ENCODE assay signal across 9 cellular contexts in genomic region chr6:24646771-24647170, GRCh38. TPM values are rescaled to one million over a fixed set of nuclear protein-coding genes. Genes with fewer than 3 reads are reported as not detected.
DNase-seq lines count a peak whose midpoint lies in the region; ATAC-seq, FAIRE-seq and TF ChIP-seq lines count a peak whose summit lies in the region.
"Had no signal": no experiment of that assay in that cellular context is flagged by ENCODE, and none has a peak within 500 bp of the region (broad histone marks: within the 10 kb centered on the region; RNA-seq: fewer than 3 reads in every experiment).

No MANE protein-coding gene starts in this region.

- no peaks in the 10 kb centered on the region for H3K9me3 Mint-ChIP-seq in CD4-positive, CD25-positive, alpha-beta regulatory T cell
- H3K9me3 Mint-ChIP-seq in activated T-helper 1 cell treated with anti-CD3 and anti-CD28 coated beads, Interleukin-12 subunit alpha, Interleukin-12 subunit beta, Interleukin-2, Interleukin-4 antibody, amounts not matched to agents 30 ng/mL and 10 ng/mL and 1 ng/mL, durations not matched to agents 14 hours and 24 hours and 36 hours = no peaks in the 10 kb centered on the region

- peak overlapping the region; percentile 82 to 90 (median 87) for H3K4me3 Mint-ChIP-seq in CD4-positive, CD25-positive, alpha-beta regulatory T cell
- H3K4me3 Mint-ChIP-seq in activated T-helper 1 cell treated with anti-CD3 and anti-CD28 coated beads, Interleukin-12 subunit alpha, Interleukin-12 subunit beta, Interleukin-2, Interleukin-4 antibody, amounts not matched to agents 30 ng/mL and 10 ng/mL and 1 ng/mL, durations not matched to agents 14 hours and 24 hours and 36 hours = peak overlapping the region; percentile 86

- BruUV-seq in HCT116 (replicated peaks; lab: Mats Ljungman, UMichigan) = no TSS peak

- peaks cover 6% of the 10 kb centered on the region for H3K36me3 Mint-ChIP-seq in CD4-positive, CD25-positive, alpha-beta regulatory T cell
- H3K36me3 Mint-ChIP-seq in activated T-helper 1 cell treated with anti-CD3 and anti-CD28 coated beads, Interleukin-12 subunit alpha, Interleukin-12 subunit beta, Interleukin-2, Interleukin-4 antibody, amounts not matched to agents 30 ng/mL and 10 ng/mL and 1 ng/mL, durations not matched to agents 14 hours and 24 hours and 36 hours (ENCODE audit: low read depth) = peaks cover 2% of the 10 kb centered on the region

- no peak for DNase-seq in CD4-positive, CD25-positive, alpha-beta regulatory T cell
- DNase-seq in HCT116 (ENCODE audit: low read depth, low spot score) (no peak), esophagus muscularis mucosa (ENCODE audit: extremely low spot score) (no peak), H4 (ENCODE audit: low spot score) (no peak), spleen (no peak)
- no peak for DNase-seq in activated T-helper 1 cell treated with anti-CD3 and anti-CD28 coated beads, Interleukin-12 subunit alpha, Interleukin-12 subunit beta, Interleukin-2, Interleukin-4 antibody, amounts not matched to agents 30 ng/mL and 10 ng/mL and 1 ng/mL, durations not matched to agents 14 hours and 24 hours and 36 hours (ENCODE audit: low spot score)
- DNase-seq: NCI-H2171 treated with DMSO at 0.1 percent for 48 hours had no signal

- H3K27ac Mint-ChIP-seq in CD4-positive, CD25-positive, alpha-beta regulatory T cell = peak overlapping the region in 1 of 3 donors; percentile 83
- H3K27ac Mint-ChIP-seq in activated T-helper 1 cell treated with anti-CD3 and anti-CD28 coated beads, Interleukin-12 subunit alpha, Interleukin-12 subunit beta, Interleukin-2, Interleukin-4 antibody, amounts not matched to agents 30 ng/mL and 10 ng/mL and 1 ng/mL, durations not matched to agents 14 hours and 24 hours and 36 hours = peak overlapping the region; percentile 72

- peaks cover 39% of the 10 kb centered on the region for H3K27me3 Mint-ChIP-seq in CD4-positive, CD25-positive, alpha-beta regulatory T cell
- peaks cover 20% of the 10 kb centered on the region for H3K27me3 Mint-ChIP-seq in activated T-helper 1 cell treated with anti-CD3 and anti-CD28 coated beads, Interleukin-12 subunit alpha, Interleukin-12 subunit beta, Interleukin-2, Interleukin-4 antibody, amounts not matched to agents 30 ng/mL and 10 ng/mL and 1 ng/mL, durations not matched to agents 14 hours and 24 hours and 36 hours (ENCODE audit: insufficient read depth)

- H3K9me3 ChIP-seq in CD4-positive, CD25-positive, alpha-beta regulatory T cell (ENCODE audit: control insufficient read depth in 2 of 2, low read length in 2 of 2) = no peaks in the 10 kb centered on the region
- H3K9me3 ChIP-seq in HCT116 (ENCODE audit: control insufficient read depth in 1 of 2, insufficient read depth in 1 of 2, low read depth in 1 of 2, low read length in 2 of 2) = no peaks in the 10 kb centered on the region
- H3K9me3 ChIP-seq in esophagus muscularis mucosa = no peaks in the 10 kb centered on the region
- no peaks in the 10 kb centered on the region for H3K9me3 ChIP-seq in spleen

- H3K36me3 ChIP-seq in CD4-positive, CD25-positive, alpha-beta regulatory T cell (ENCODE audit: control insufficient read depth, insufficient read depth, low read length) = peaks cover 17% of the 10 kb centered on the region
- peaks cover 6 to 13% of the 10 kb centered on the region in 2 experiments; a peak in 2 of 4 replicates for H3K36me3 ChIP-seq in HCT116 (ENCODE audit: control insufficient read depth in 1 of 2, insufficient read depth in 2 of 2, low read length in 2 of 2)
- peaks cover 0 to 23% (median 15%) of the 10 kb centered on the region in 4 donors for H3K36me3 ChIP-seq in esophagus muscularis mucosa
- peaks cover 0 to 34% (median 19%) of the 10 kb centered on the region in 6 donors for H3K36me3 ChIP-seq in spleen

- CTCF ChIA-PET in HCT116 (lab: Charles Lee) = no interaction called here

- RAD21 ChIA-PET in HCT116 (lab: Charles Lee; ENCODE audit: low non-redundant PET in 1 of 2, low total read pairs in 2 of 2, uncharacterized antibody in 2 of 2, unreplicated experiment in 2 of 2) = no interaction called here

- peak overlapping the region; percentile 96 for H3K4me2 ChIP-seq in HCT116 (ENCODE audit: low read length)

- FAIRE-seq in islet of Langerhans (lab: Jason Lieb, UNC) = peak; percentile 80

- peaks cover 14% of the 10 kb centered on the region for H3K4me1 ChIP-seq in CD4-positive, CD25-positive, alpha-beta regulatory T cell (ENCODE audit: control insufficient read depth, insufficient read depth, low read length, poor library complexity, severe bottlenecking)
- H3K4me1 ChIP-seq in HCT116 (ENCODE audit: control insufficient read depth in 1 of 2, insufficient read depth in 2 of 2, low read length in 2 of 2) (peaks cover 17 to 32% of the 10 kb centered on the region in 2 experiments), esophagus muscularis mucosa (peaks cover 4 to 16% (median 6%) of the 10 kb centered on the region in 4 donors), spleen (peaks cover 0 to 24% (median 14%) of the 10 kb centered on the region in 6 donors)

- intact Hi-C loops in HCT116 (cut with micrococcal nuclease) = no loop called here
- intact Hi-C loops in activated T-helper 1 cell treated with anti-CD3 and anti-CD28 coated beads, Interleukin-12 subunit alpha, Interleukin-12 subunit beta, Interleukin-2, Interleukin-4 antibody, amounts not matched to agents 30 ng/mL and 10 ng/mL and 1 ng/mL, durations not matched to agents 14 hours and 24 hours and 36 hours (cut with micrococcal nuclease) = loop anchor here (1.0 to 5.0 kb wide), 4 partner anchors 20 to 131 kb away; partner anchors contain the start of gene TDP2
- intact Hi-C loops in esophagus muscularis mucosa (cut with DNase I) = no loop called here
- intact Hi-C loops in spleen (cut with DNase I; ENCODE audit: low total_unique reads) = no loop called here

- WGBS in esophagus muscularis mucosa = 78% methylated on average over 8 of the region's 8 CpGs
- WGBS in spleen, 5 donors = 79 to 91% (median 85%) methylated on average over 8 of the region's 8 CpGs

- peaks cover under 1 to 20% (median 15%) of the 10 kb centered on the region in 4 donors for H3K4me1 Mint-ChIP-seq in CD4-positive, CD25-positive, alpha-beta regulatory T cell
- peaks cover 18% of the 10 kb centered on the region for H3K4me1 Mint-ChIP-seq in activated T-helper 1 cell treated with anti-CD3 and anti-CD28 coated beads, Interleukin-12 subunit alpha, Interleukin-12 subunit beta, Interleukin-2, Interleukin-4 antibody, amounts not matched to agents 30 ng/mL and 10 ng/mL and 1 ng/mL, durations not matched to agents 14 hours and 24 hours and 36 hours (ENCODE audit: low read depth)

- no peak overlapping the region for H3K4me3 ChIP-seq in CD4-positive, CD25-positive, alpha-beta regulatory T cell (ENCODE audit: low read depth, low read length)
- H3K4me3 ChIP-seq in HCT116 (replicated peaks in 1 of 2; ENCODE audit: low read depth in 1 of 2, low read length in 2 of 2) (no peak overlapping the region), esophagus muscularis mucosa (peak overlapping the region in 1 of 4 donors; percentile 68), spleen (no peak overlapping the region)

- peaks cover 16% of the 10 kb centered on the region for H3K27me3 ChIP-seq in CD4-positive, CD25-positive, alpha-beta regulatory T cell (ENCODE audit: control insufficient read depth, insufficient read depth, low read length)
- H3K27me3 ChIP-seq in HCT116 (ENCODE audit: insufficient read depth, low read length) (no peaks in the 10 kb centered on the region), esophagus muscularis mucosa (peaks cover 0 to 8% (median 2%) of the 10 kb centered on the region in 4 donors), spleen (replicated peaks in 1 of 7) (peaks cover 0 to 23% (median 5%) of the 10 kb centered on the region in 7 donors)

- peak overlapping the region; percentile 66 for H2AFZ ChIP-seq in HCT116 (ENCODE audit: low read depth, low read length, poor library complexity, severe bottlenecking)

- H3K27ac ChIP-seq in CD4-positive, CD25-positive, alpha-beta regulatory T cell (ENCODE audit: insufficient read depth, low read length, poor library complexity, severe bottlenecking) = peak overlapping the region; percentile 43
- H3K27ac ChIP-seq in HCT116 (ENCODE audit: low read depth, low read length) = no peak overlapping the region
- no peak overlapping the region for H3K27ac ChIP-seq in esophagus muscularis mucosa (replicated peaks in 1 of 4)
- H3K27ac ChIP-seq in spleen = peak overlapping the region in 1 of 8 donors; percentile 79

- no peaks in the 10 kb centered on the region for H3K79me2 ChIP-seq in HCT116 (ENCODE audit: insufficient read depth, low read length)

- no peaks in the 10 kb centered on the region for H3K9me2 ChIP-seq in HCT116 (ENCODE audit: insufficient read depth)

- TF ChIP-seq CTCF in HCT116 (IDR thresholded peaks at IDR 0.05 in 2 of 3, conservative IDR thresholded peaks at IDR 0.05 in 1 of 3; ENCODE audit: borderline replicate concordance in 1 of 3, insufficient read depth in 1 of 3, low read depth in 2 of 3, low read length in 2 of 3) (no peak), esophagus muscularis mucosa (IDR thresholded peaks at IDR 0.05) (no peak), spleen (IDR thresholded peaks at IDR 0.05 in 8 of 11, conservative IDR thresholded peaks at IDR 0.05 in 3 of 11) (no peak)

- POLR2A ChIA-PET in HCT116 (lab: Charles Lee) = no interaction called here

- TF ChIP-seq EP300 in esophagus muscularis mucosa (IDR thresholded peaks at IDR 0.05) = no peak

- no peak for TF ChIP-seq RAD21 in HCT116 (IDR thresholded peaks at IDR 0.05; ENCODE audit: low read depth)

- H4K20me1 ChIP-seq in HCT116 (ENCODE audit: insufficient read depth) = no peaks in the 10 kb centered on the region

- TF ChIP-seq POLR2A in HCT116 (IDR thresholded peaks at IDR 0.05; ENCODE audit: borderline replicate concordance, extremely low read depth, insufficient read depth, insufficient read length) (no peak), esophagus muscularis mucosa (IDR thresholded peaks at IDR 0.05; ENCODE audit: low read depth) (no peak), spleen (IDR thresholded peaks at IDR 0.05) (no peak)

- ATAC-seq in CD4-positive, CD25-positive, alpha-beta regulatory T cell (ENCODE audit: low read depth in 2 of 2) = no peak
- no peak for ATAC-seq in HCT116
- ATAC-seq in HG03521 (IDR thresholded peaks at IDR 0.05; ENCODE audit: unreplicated experiment) = no peak

- H3K9ac ChIP-seq in HCT116 (ENCODE audit: low read length) = no peak overlapping the region; the same call in 1 of the 2 replicates

RNA-seq across cellular contexts. Expression of gene KIAA0319, which starts 0.8 kb away (rescaled TPM):
- total RNA-seq in CD4-positive, CD25-positive, alpha-beta regulatory T cell = not detected
- polyA plus RNA-seq in CD4-positive, CD25-positive, alpha-beta regulatory T cell = under 1 TPM in 1 of 4 donors, not detected in 3; 0.02 TPM
- total RNA-seq in HCT116 (2021; ENCODE audit: unreplicated experiment) (0.49 TPM), esophagus muscularis mucosa (under 1 TPM; under 0.01 to 0.33 (median 0.15) TPM), spleen (under 1 TPM; 0.16 to 0.66 (median 0.34) TPM)
- 0.25 and 0.33 TPM in 2 replicates for polyA plus RNA-seq in HCT116 (2012)
- not detected in 2 replicates for total RNA-seq in activated T-helper 1 cell treated with anti-CD3 and anti-CD28 coated beads, Interleukin-12 subunit alpha, Interleukin-12 subunit beta, Interleukin-2, Interleukin-4 antibody, amounts not matched to agents 30 ng/mL and 10 ng/mL and 1 ng/mL, durations not matched to agents 14 hours and 24 hours and 36 hours
- total RNA-seq in H4 (2014; rRNA removed; shearing (Covaris generic)) = 2.0 TPM in 2 replicates
- polyA plus RNA-seq in spleen = under 1 TPM; 0.02 to 0.10 (median 0.07) TPM

RNA-seq across cellular contexts. Expression of gene TDP2, which starts 19.9 kb away (rescaled TPM):
- 43.2 TPM for total RNA-seq in CD4-positive, CD25-positive, alpha-beta regulatory T cell
- polyA plus RNA-seq in CD4-positive, CD25-positive, alpha-beta regulatory T cell = 10 to 100 TPM; 55.2 to 68.6 (median 57.1) TPM
- total RNA-seq in HCT116 (2021; ENCODE audit: unreplicated experiment) (30.2 TPM), esophagus muscularis mucosa (10 to 100 TPM; 25.2 to 44.4 (median 37.6) TPM), spleen (10 to 100 TPM; 42.9 to 61.7 (median 46.7) TPM)
- 15.0 and 17.1 TPM in 2 replicates for polyA plus RNA-seq in HCT116 (2012)
- 46.1 and 47.4 TPM in 2 replicates for total RNA-seq in activated T-helper 1 cell treated with anti-CD3 and anti-CD28 coated beads, Interleukin-12 subunit alpha, Interleukin-12 subunit beta, Interleukin-2, Interleukin-4 antibody, amounts not matched to agents 30 ng/mL and 10 ng/mL and 1 ng/mL, durations not matched to agents 14 hours and 24 hours and 36 hours
- 38.1 and 51.0 TPM in 2 replicates for total RNA-seq in H4 (2014; rRNA removed; shearing (Covaris generic))
- 10 to 100 TPM; 36.0 to 43.7 (median 38.4) TPM for polyA plus RNA-seq in spleen

RNA-seq across cellular contexts. Expression of gene ACOT13, which starts 20.1 kb away (rescaled TPM):
- total RNA-seq in CD4-positive, CD25-positive, alpha-beta regulatory T cell = 2.9 TPM
- 10 to 100 TPM; 14.3 to 26.7 (median 17.2) TPM for polyA plus RNA-seq in CD4-positive, CD25-positive, alpha-beta regulatory T cell
- 33.5 TPM for total RNA-seq in HCT116 (2021; ENCODE audit: unreplicated experiment)
- 15.6 and 20.5 TPM in 2 replicates for polyA plus RNA-seq in HCT116 (2012)
- 27.0 and 27.4 TPM in 2 replicates for total RNA-seq in activated T-helper 1 cell treated with anti-CD3 and anti-CD28 coated beads, Interleukin-12 subunit alpha, Interleukin-12 subunit beta, Interleukin-2, Interleukin-4 antibody, amounts not matched to agents 30 ng/mL and 10 ng/mL and 1 ng/mL, durations not matched to agents 14 hours and 24 hours and 36 hours
- total RNA-seq in esophagus muscularis mucosa = 1 to 10 TPM; 5.8 to 9.4 (median 7.2) TPM
- 18.3 and 22.2 TPM in 2 replicates for total RNA-seq in H4 (2014; rRNA removed; shearing (Covaris generic))
- 10 to 100 TPM in 4 of 7 donors, 1 to 10 TPM in 3; 3.5 to 14.2 (median 11.4) TPM for total RNA-seq in spleen
- polyA plus RNA-seq in spleen = 10 to 100 TPM; 12.2 to 18.6 (median 14.2) TPM
